In genomic region chr1:78051005-78051404, GRCh38 we compare ENCODE assay signal across 3 cellular contexts.
TF ChIP-seq lines count a peak whose summit lies in the region.

No MANE protein-coding gene starts in this region.

TF ChIP-seq in HepG2, 621 proteins besides CTCF, POLR2A, EP300 and RAD21:
- TF ChIP-seq ZBTB2 (CRISPR knock-in tag; IDR thresholded peaks at IDR 0.05; ENCODE audit: low read depth) (no peak), ATF7 (IDR thresholded peaks at IDR 0.05) (peak; percentile 95), ATF7 (CRISPR knock-in tag; IDR thresholded peaks at IDR 0.05) (no peak)

TF ChIP-seq in HEK293T, 16 proteins besides CTCF, POLR2A, EP300 and RAD21 (continued from another document):
- TF ChIP-seq LEF1 (IDR thresholded peaks at IDR 0.05; ENCODE audit: borderline replicate concordance) = no peak
- no peak for TF ChIP-seq HDGF (IDR thresholded peaks at IDR 0.05; ENCODE audit: borderline replicate concordance)
- TF ChIP-seq TARDBP (IDR thresholded peaks at IDR 0.05) = no peak
- TF ChIP-seq, protein P1, sequence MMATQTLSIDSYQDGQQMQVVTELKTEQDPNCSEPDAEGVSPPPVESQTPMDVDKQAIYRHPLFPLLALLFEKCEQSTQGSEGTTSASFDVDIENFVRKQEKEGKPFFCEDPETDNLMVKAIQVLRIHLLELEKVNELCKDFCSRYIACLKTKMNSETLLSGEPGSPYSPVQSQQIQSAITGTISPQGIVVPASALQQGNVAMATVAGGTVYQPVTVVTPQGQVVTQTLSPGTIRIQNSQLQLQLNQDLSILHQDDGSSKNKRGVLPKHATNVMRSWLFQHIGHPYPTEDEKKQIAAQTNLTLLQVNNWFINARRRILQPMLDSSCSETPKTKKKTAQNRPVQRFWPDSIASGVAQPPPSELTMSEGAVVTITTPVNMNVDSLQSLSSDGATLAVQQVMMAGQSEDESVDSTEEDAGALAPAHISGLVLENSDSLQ (IDR thresholded peaks at IDR 0.05) = no peak
- no peak for TF ChIP-seq NFRKB (IDR thresholded peaks at IDR 0.05)

TF ChIP-seq in WTC11, 78 proteins besides CTCF, POLR2A, EP300 and RAD21:
- TF ChIP-seq ATF3 (CRISPR knock-in tag; conservative IDR thresholded peaks at IDR 0.05) (no peak), ATF1 (CRISPR knock-in tag; IDR thresholded peaks at IDR 0.05) (no peak), ZNF138 (CRISPR knock-in tag; conservative IDR thresholded peaks at IDR 0.05) (no peak), ZNF671 (CRISPR knock-in tag; IDR thresholded peaks at IDR 0.05) (no peak), KAT7 (CRISPR knock-in tag; IDR thresholded peaks at IDR 0.05; ENCODE audit: borderline replicate concordance) (no peak), MYBL2 (CRISPR knock-in tag; IDR thresholded peaks at IDR 0.05) (no peak), GRHL2 (CRISPR knock-in tag; IDR thresholded peaks at IDR 0.05; ENCODE audit: insufficient replicate concordance, severe bottlenecking) (no peak), MXD4 (CRISPR knock-in tag; IDR thresholded peaks at IDR 0.05; ENCODE audit: borderline replicate concordance) (no peak), ZNF263 (CRISPR knock-in tag; IDR thresholded peaks at IDR 0.05; ENCODE audit: low read depth) (no peak), ZNF423 (CRISPR knock-in tag; IDR thresholded peaks at IDR 0.05) (no peak)
- TF ChIP-seq, protein P2, sequence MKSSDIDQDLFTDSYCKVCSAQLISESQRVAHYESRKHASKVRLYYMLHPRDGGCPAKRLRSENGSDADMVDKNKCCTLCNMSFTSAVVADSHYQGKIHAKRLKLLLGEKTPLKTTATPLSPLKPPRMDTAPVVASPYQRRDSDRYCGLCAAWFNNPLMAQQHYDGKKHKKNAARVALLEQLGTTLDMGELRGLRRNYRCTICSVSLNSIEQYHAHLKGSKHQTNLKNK (CRISPR knock-in tag; IDR thresholded peaks at IDR 0.05) = no peak
- TF ChIP-seq, protein P3, sequence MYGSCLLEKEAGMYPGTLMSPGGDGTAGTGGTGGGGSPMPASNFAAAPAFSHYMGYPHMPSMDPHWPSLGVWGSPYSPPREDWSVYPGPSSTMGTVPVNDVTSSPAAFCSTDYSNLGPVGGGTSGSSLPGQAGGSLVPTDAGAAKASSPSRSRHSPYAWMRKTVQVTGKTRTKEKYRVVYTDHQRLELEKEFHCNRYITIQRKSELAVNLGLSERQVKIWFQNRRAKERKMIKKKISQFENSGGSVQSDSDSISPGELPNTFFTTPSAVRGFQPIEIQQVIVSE (CRISPR knock-in tag; IDR thresholded peaks at IDR 0.05; ENCODE audit: borderline replicate concordance) = no peak
- TF ChIP-seq, protein P4, sequence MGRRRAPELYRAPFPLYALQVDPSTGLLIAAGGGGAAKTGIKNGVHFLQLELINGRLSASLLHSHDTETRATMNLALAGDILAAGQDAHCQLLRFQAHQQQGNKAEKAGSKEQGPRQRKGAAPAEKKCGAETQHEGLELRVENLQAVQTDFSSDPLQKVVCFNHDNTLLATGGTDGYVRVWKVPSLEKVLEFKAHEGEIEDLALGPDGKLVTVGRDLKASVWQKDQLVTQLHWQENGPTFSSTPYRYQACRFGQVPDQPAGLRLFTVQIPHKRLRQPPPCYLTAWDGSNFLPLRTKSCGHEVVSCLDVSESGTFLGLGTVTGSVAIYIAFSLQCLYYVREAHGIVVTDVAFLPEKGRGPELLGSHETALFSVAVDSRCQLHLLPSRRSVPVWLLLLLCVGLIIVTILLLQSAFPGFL (CRISPR knock-in tag; IDR thresholded peaks at IDR 0.05; ENCODE audit: borderline replicate concordance) = no peak
TF ChIP-seq in WTC11: peak in this region for 0.
